In the genomic region with DNA sequence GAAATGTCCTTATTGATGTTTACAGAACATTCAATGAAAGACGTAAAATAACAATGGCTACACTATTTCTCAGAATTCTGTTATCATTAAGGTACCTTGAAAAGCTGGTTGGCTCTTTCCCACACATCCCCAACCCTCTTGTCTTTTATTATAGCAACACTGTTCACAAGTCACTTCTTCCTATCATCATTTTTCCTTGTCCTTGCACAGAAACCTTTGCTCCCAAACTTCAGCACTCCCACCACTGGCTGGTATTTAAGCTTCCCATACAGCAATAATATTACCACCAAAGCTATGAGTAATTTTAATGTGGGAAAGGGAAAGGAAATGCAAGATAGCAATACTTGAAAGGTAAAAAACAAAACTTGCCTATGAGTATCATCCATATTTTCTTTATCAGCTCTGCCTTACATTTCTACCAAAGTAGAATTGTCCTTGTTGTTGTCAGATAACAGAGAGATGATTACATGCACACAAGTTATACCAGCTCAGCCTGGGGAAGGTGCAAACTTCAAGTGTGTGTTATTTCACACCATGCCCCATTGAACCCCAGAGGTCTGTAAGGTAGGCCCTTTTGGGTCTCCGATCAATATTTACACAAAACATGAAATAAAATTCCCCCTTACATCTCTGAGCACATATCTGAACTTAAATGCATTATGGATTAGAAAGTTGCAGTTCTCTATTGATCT, we compare ENCODE assay signal across 1 cellular context.
A peak's percentile ranks its signal among the peaks of the same experiment; 100 is the strongest.
TF ChIP-seq lines count a peak whose summit lies in the region.

No MANE protein-coding gene starts in this region.

TF ChIP-seq in HepG2, 621 proteins besides CTCF, POLR2A, EP300 and RAD21 (continues in another document):
- TF ChIP-seq TCF7 (IDR thresholded peaks at IDR 0.05; ENCODE audit: low read depth): peak; percentile 32
- peak; percentile 49; the same call in 1 of the 2 replicates for TF ChIP-seq NR2F2 (IDR thresholded peaks at IDR 0.05; ENCODE audit: borderline replicate concordance, low read depth)
- TF ChIP-seq BCL6 (CRISPR knock-in tag; IDR thresholded peaks at IDR 0.05): peak; percentile 25; the same call in 1 of the 2 replicates
- TF ChIP-seq, protein P1, sequence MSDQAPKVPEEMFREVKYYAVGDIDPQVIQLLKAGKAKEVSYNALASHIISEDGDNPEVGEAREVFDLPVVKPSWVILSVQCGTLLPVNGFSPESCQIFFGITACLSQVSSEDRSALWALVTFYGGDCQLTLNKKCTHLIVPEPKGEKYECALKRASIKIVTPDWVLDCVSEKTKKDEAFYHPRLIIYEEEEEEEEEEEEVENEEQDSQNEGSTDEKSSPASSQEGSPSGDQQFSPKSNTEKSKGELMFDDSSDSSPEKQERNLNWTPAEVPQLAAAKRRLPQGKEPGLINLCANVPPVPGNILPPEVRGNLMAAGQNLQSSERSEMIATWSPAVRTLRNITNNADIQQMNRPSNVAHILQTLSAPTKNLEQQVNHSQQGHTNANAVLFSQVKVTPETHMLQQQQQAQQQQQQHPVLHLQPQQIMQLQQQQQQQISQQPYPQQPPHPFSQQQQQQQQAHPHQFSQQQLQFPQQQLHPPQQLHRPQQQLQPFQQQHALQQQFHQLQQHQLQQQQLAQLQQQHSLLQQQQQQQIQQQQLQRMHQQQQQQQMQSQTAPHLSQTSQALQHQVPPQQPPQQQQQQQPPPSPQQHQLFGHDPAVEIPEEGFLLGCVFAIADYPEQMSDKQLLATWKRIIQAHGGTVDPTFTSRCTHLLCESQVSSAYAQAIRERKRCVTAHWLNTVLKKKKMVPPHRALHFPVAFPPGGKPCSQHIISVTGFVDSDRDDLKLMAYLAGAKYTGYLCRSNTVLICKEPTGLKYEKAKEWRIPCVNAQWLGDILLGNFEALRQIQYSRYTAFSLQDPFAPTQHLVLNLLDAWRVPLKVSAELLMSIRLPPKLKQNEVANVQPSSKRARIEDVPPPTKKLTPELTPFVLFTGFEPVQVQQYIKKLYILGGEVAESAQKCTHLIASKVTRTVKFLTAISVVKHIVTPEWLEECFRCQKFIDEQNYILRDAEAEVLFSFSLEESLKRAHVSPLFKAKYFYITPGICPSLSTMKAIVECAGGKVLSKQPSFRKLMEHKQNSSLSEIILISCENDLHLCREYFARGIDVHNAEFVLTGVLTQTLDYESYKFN (CRISPR knock-in tag; conservative IDR thresholded peaks at IDR 0.05): peak; percentile 58
- TF ChIP-seq SOX6 (IDR thresholded peaks at IDR 0.05): no peak
- 0 out of 2 replicates have a peak, but pooled peaks have one; percentile 23 for TF ChIP-seq SOX6 (CRISPR knock-in tag; IDR thresholded peaks at IDR 0.05)
- TF ChIP-seq, protein P2, sequence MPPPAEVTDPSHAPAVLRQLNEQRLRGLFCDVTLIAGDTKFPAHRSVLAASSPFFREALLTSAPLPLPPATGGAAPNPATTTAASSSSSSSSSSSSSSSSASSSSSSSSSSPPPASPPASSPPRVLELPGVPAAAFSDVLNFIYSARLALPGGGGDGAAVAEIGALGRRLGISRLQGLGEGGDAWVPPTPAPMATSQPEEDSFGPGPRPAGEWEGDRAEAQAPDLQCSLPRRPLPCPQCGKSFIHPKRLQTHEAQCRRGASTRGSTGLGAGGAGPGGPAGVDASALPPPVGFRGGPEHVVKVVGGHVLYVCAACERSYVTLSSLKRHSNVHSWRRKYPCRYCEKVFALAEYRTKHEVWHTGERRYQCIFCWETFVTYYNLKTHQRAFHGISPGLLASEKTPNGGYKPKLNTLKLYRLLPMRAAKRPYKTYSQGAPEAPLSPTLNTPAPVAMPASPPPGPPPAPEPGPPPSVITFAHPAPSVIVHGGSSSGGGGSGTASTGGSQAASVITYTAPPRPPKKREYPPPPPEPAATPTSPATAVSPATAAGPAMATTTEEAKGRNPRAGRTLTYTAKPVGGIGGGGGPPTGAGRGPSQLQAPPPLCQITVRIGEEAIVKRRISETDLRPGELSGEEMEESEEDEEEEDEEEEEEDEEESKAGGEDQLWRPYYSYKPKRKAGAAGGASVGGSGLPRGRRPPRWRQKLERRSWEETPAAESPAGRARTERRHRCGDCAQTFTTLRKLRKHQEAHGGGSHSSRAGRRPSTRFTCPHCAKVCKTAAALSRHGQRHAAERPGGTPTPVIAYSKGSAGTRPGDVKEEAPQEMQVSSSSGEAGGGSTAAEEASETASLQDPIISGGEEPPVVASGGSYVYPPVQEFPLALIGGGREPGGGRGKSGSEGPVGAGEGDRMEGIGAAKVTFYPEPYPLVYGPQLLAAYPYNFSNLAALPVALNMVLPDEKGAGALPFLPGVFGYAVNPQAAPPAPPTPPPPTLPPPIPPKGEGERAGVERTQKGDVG (CRISPR knock-in tag; IDR thresholded peaks at IDR 0.05; ENCODE audit: borderline replicate concordance): no peak
- TF ChIP-seq MAFF (IDR thresholded peaks at IDR 0.05; ENCODE audit: low read depth, low read length): no peak
- peak; percentile 33; the same call in 1 of the 2 replicates for TF ChIP-seq GATAD2A (CRISPR knock-in tag; IDR thresholded peaks at IDR 0.05)
- TF ChIP-seq, protein P3, sequence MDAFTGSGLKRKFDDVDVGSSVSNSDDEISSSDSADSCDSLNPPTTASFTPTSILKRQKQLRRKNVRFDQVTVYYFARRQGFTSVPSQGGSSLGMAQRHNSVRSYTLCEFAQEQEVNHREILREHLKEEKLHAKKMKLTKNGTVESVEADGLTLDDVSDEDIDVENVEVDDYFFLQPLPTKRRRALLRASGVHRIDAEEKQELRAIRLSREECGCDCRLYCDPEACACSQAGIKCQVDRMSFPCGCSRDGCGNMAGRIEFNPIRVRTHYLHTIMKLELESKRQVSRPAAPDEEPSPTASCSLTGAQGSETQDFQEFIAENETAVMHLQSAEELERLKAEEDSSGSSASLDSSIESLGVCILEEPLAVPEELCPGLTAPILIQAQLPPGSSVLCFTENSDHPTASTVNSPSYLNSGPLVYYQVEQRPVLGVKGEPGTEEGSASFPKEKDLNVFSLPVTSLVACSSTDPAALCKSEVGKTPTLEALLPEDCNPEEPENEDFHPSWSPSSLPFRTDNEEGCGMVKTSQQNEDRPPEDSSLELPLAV (CRISPR knock-in tag; conservative IDR thresholded peaks at IDR 0.05; ENCODE audit: low read depth): no peak
- no peak for TF ChIP-seq PAF1 (CRISPR knock-in tag; IDR thresholded peaks at IDR 0.05)
- peak; percentile 25; the same call in 1 of the 2 replicates for TF ChIP-seq ERF (CRISPR knock-in tag; IDR thresholded peaks at IDR 0.05)
- peak; percentile 55; the same call in 1 of the 2 replicates for TF ChIP-seq ONECUT2 (CRISPR knock-in tag; IDR thresholded peaks at IDR 0.05)
- no peak for TF ChIP-seq ELF1 (CRISPR knock-in tag; IDR thresholded peaks at IDR 0.05)
- TF ChIP-seq HNF4G (IDR thresholded peaks at IDR 0.05; ENCODE audit: borderline replicate concordance, low read depth, low read length): peak; percentile 40; the same call in 1 of the 2 replicates
- TF ChIP-seq HNF4G (CRISPR knock-in tag; IDR thresholded peaks at IDR 0.05; ENCODE audit: borderline replicate concordance, low read depth): no peak
- no peak for TF ChIP-seq CREB1 (IDR thresholded peaks at IDR 0.05)
- 0 out of 2 replicates have a peak, but pooled peaks have one; percentile 48 for TF ChIP-seq CREB1 (CRISPR knock-in tag; IDR thresholded peaks at IDR 0.05)
- TF ChIP-seq NFKBIZ (CRISPR knock-in tag; IDR thresholded peaks at IDR 0.05): no peak
- TF ChIP-seq, protein P4, sequence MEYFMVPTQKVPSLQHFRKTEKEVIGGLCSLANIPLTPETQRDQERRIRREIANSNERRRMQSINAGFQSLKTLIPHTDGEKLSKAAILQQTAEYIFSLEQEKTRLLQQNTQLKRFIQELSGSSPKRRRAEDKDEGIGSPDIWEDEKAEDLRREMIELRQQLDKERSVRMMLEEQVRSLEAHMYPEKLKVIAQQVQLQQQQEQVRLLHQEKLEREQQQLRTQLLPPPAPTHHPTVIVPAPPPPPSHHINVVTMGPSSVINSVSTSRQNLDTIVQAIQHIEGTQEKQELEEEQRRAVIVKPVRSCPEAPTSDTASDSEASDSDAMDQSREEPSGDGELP (IDR thresholded peaks at IDR 0.05; ENCODE audit: borderline replicate concordance, low read depth): no peak
- TF ChIP-seq FOXP1 (IDR thresholded peaks at IDR 0.05): no peak
- peak; percentile 22; the same call in 1 of the 2 replicates for TF ChIP-seq FOXP1 (CRISPR knock-in tag; IDR thresholded peaks at IDR 0.05)
- TF ChIP-seq, protein P5, sequence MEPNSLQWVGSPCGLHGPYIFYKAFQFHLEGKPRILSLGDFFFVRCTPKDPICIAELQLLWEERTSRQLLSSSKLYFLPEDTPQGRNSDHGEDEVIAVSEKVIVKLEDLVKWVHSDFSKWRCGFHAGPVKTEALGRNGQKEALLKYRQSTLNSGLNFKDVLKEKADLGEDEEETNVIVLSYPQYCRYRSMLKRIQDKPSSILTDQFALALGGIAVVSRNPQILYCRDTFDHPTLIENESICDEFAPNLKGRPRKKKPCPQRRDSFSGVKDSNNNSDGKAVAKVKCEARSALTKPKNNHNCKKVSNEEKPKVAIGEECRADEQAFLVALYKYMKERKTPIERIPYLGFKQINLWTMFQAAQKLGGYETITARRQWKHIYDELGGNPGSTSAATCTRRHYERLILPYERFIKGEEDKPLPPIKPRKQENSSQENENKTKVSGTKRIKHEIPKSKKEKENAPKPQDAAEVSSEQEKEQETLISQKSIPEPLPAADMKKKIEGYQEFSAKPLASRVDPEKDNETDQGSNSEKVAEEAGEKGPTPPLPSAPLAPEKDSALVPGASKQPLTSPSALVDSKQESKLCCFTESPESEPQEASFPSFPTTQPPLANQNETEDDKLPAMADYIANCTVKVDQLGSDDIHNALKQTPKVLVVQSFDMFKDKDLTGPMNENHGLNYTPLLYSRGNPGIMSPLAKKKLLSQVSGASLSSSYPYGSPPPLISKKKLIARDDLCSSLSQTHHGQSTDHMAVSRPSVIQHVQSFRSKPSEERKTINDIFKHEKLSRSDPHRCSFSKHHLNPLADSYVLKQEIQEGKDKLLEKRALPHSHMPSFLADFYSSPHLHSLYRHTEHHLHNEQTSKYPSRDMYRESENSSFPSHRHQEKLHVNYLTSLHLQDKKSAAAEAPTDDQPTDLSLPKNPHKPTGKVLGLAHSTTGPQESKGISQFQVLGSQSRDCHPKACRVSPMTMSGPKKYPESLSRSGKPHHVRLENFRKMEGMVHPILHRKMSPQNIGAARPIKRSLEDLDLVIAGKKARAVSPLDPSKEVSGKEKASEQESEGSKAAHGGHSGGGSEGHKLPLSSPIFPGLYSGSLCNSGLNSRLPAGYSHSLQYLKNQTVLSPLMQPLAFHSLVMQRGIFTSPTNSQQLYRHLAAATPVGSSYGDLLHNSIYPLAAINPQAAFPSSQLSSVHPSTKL (CRISPR knock-in tag; IDR thresholded peaks at IDR 0.05): no peak
- TF ChIP-seq ZBTB7B (CRISPR knock-in tag; IDR thresholded peaks at IDR 0.05): 0 out of 2 replicates have a peak, but pooled peaks have one; percentile 22
- TF ChIP-seq SNAPC2 (CRISPR knock-in tag; IDR thresholded peaks at IDR 0.05): 0 out of 2 replicates have a peak, but pooled peaks have one; percentile 39
- no peak for TF ChIP-seq MXD4 (CRISPR knock-in tag; IDR thresholded peaks at IDR 0.05)
- TF ChIP-seq TMF1 (CRISPR knock-in tag; IDR thresholded peaks at IDR 0.05; ENCODE audit: low read depth): no peak
- TF ChIP-seq, protein P6, sequence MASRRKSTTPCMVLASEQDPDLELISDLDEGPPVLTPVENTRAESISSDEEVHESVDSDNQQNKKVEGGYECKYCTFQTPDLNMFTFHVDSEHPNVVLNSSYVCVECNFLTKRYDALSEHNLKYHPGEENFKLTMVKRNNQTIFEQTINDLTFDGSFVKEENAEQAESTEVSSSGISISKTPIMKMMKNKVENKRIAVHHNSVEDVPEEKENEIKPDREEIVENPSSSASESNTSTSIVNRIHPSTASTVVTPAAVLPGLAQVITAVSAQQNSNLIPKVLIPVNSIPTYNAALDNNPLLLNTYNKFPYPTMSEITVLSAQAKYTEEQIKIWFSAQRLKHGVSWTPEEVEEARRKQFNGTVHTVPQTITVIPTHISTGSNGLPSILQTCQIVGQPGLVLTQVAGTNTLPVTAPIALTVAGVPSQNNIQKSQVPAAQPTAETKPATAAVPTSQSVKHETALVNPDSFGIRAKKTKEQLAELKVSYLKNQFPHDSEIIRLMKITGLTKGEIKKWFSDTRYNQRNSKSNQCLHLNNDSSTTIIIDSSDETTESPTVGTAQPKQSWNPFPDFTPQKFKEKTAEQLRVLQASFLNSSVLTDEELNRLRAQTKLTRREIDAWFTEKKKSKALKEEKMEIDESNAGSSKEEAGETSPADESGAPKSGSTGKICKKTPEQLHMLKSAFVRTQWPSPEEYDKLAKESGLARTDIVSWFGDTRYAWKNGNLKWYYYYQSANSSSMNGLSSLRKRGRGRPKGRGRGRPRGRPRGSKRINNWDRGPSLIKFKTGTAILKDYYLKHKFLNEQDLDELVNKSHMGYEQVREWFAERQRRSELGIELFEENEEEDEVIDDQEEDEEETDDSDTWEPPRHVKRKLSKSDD (CRISPR knock-in tag; IDR thresholded peaks at IDR 0.05; ENCODE audit: low read depth): no peak
- peak; percentile 74 for TF ChIP-seq HNF4A (CRISPR knock-in tag; IDR thresholded peaks at IDR 0.05)
- TF ChIP-seq DMAP1 (CRISPR knock-in tag; IDR thresholded peaks at IDR 0.05): 0 out of 2 replicates have a peak, but pooled peaks have one; percentile 27
- TF ChIP-seq, protein P7, sequence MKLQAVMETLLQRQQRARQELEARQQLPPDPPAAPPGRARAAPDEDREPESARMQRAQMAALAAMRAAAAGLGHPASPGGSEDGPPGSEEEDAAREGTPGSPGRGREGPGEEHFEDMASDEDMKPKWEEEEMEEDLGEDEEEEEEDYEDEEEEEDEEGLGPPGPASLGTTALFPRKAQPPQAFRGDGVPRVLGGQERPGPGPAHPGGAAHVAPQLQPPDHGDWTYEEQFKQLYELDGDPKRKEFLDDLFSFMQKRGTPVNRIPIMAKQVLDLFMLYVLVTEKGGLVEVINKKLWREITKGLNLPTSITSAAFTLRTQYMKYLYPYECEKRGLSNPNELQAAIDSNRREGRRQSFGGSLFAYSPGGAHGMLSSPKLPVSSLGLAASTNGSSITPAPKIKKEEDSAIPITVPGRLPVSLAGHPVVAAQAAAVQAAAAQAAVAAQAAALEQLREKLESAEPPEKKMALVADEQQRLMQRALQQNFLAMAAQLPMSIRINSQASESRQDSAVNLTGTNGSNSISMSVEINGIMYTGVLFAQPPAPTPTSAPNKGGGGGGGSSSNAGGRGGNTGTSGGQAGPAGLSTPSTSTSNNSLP (IDR thresholded peaks at IDR 0.05; ENCODE audit: low read depth, low read length): peak; percentile 37; the same call in 1 of the 2 replicates
- TF ChIP-seq, protein P8, sequence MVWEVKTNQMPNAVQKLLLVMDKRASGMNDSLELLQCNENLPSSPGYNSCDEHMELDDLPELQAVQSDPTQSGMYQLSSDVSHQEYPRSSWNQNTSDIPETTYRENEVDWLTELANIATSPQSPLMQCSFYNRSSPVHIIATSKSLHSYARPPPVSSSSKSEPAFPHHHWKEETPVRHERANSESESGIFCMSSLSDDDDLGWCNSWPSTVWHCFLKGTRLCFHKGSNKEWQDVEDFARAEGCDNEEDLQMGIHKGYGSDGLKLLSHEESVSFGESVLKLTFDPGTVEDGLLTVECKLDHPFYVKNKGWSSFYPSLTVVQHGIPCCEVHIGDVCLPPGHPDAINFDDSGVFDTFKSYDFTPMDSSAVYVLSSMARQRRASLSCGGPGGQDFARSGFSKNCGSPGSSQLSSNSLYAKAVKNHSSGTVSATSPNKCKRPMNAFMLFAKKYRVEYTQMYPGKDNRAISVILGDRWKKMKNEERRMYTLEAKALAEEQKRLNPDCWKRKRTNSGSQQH (CRISPR knock-in tag; IDR thresholded peaks at IDR 0.05; ENCODE audit: low read depth): no peak
- TF ChIP-seq EHMT2 (IDR thresholded peaks at IDR 0.05; ENCODE audit: borderline replicate concordance, low read depth, low read length): 0 out of 2 replicates have a peak, but pooled peaks have one; percentile 33
- TF ChIP-seq NFIC (IDR thresholded peaks at IDR 0.05; ENCODE audit: low read length): peak; percentile 56; the same call in 1 of the 2 replicates
- no peak for TF ChIP-seq ZNF792 (CRISPR knock-in tag; IDR thresholded peaks at IDR 0.05)
- 0 out of 2 replicates have a peak, but pooled peaks have one; percentile 4 for TF ChIP-seq PITX1 (CRISPR knock-in tag; IDR thresholded peaks at IDR 0.05)
- no peak for TF ChIP-seq IKZF1 (IDR thresholded peaks at IDR 0.05)
- peak; percentile 35; the same call in 1 of the 2 replicates for TF ChIP-seq PHF21A (CRISPR knock-in tag; IDR thresholded peaks at IDR 0.05)
